In genomic region chr15:37134699-37135131, GRCh38 we compare ENCODE assay signal across 8 cellular contexts. TPM values are rescaled to one million over a fixed set of nuclear protein-coding genes. Genes with fewer than 3 reads are reported as not detected.
A peak's percentile ranks its signal among the peaks of the same experiment; 100 is the strongest.
DNase-seq lines count a peak whose midpoint lies in the region; ATAC-seq and TF ChIP-seq lines count a peak whose summit lies in the region.

No MANE protein-coding gene starts in this region.

- H3K4me3 Mint-ChIP-seq in activated CD8-positive, alpha-beta memory T cell treated with anti-CD3 and anti-CD28 coated beads, Interleukin-2, amount 10 ng/mL, durations not matched to agents 7 days and 5 days: no peak overlapping the region

- peaks cover 40% of the 10 kb centered on the region for H3K4me1 ChIP-seq in cardiac muscle cell (ENCODE audit: low read depth)
- H3K4me1 ChIP-seq in thyroid gland: no peaks in the 10 kb centered on the region

- H3K4me1 Mint-ChIP-seq in activated CD8-positive, alpha-beta memory T cell treated with anti-CD3 and anti-CD28 coated beads, Interleukin-2, amount 10 ng/mL, durations not matched to agents 7 days and 5 days: no peaks in the 10 kb centered on the region

- H3K27me3 ChIP-seq in cardiac muscle cell (no peaks in the 10 kb centered on the region), thyroid gland (no peaks in the 10 kb centered on the region)

- H3K9me3 ChIP-seq in cardiac muscle cell (ENCODE audit: low read depth): no peaks in the 10 kb centered on the region
- H3K9me3 ChIP-seq in thyroid gland: no peaks in the 10 kb centered on the region

- ATAC-seq in HG03159 (IDR thresholded peaks at IDR 0.05; ENCODE audit: unreplicated experiment): peak; percentile 68
- ATAC-seq in activated CD8-positive, alpha-beta memory T cell treated with anti-CD3 and anti-CD28 coated beads, Interleukin-2, amount 10 ng/mL, durations not matched to agents 7 days and 5 days: no peak

- H3K27ac ChIP-seq in cardiac muscle cell: no peak overlapping the region
- H3K27ac ChIP-seq in thyroid gland: no peak overlapping the region

- intact Hi-C loops in thyroid gland (cut with DNase I): no loop called here

- H3K27ac Mint-ChIP-seq in activated CD8-positive, alpha-beta memory T cell treated with anti-CD3 and anti-CD28 coated beads, Interleukin-2, amount 10 ng/mL, durations not matched to agents 7 days and 5 days: no peak overlapping the region

- CTCF ChIA-PET in activated CD8-positive, alpha-beta memory T cell treated with anti-CD3 and anti-CD28 coated beads, Interleukin-2, amount 10 ng/mL, durations not matched to agents 7 days and 5 days (lab: Charles Lee): interaction anchor here (1.0 kb wide), 1 partner anchor 9 kb away, joined by 4 read pairs; no protein-coding TSS in a partner anchor

- peak; percentile 68 for TF ChIP-seq CTCF in cardiac muscle cell (IDR thresholded peaks at IDR 0.05; ENCODE audit: low read depth, low read length)
- TF ChIP-seq CTCF in thyroid gland (IDR thresholded peaks at IDR 0.05): peak in 5 of 6 experiments; percentile 39 to 68 (median 49)

- H3K27me3 Mint-ChIP-seq in activated CD8-positive, alpha-beta memory T cell treated with anti-CD3 and anti-CD28 coated beads, Interleukin-2, amount 10 ng/mL, durations not matched to agents 7 days and 5 days: peaks cover 11% of the 10 kb centered on the region

- no peaks in the 10 kb centered on the region for H3K36me3 ChIP-seq in cardiac muscle cell
- no peaks in the 10 kb centered on the region for H3K36me3 ChIP-seq in thyroid gland

- no peak overlapping the region for H3K4me3 ChIP-seq in cardiac muscle cell
- H3K4me3 ChIP-seq in thyroid gland (replicated peaks in 1 of 3): no peak overlapping the region

- WGBS in thyroid gland, 2 donors: 51 to 57% methylated on average over 3 of the region's 3 CpGs

- no peaks in the 10 kb centered on the region for H3K9me3 Mint-ChIP-seq in activated CD8-positive, alpha-beta memory T cell treated with anti-CD3 and anti-CD28 coated beads, Interleukin-2, amount 10 ng/mL, durations not matched to agents 7 days and 5 days (ENCODE audit: low read depth)

- no peaks in the 10 kb centered on the region for H3K36me3 Mint-ChIP-seq in activated CD8-positive, alpha-beta memory T cell treated with anti-CD3 and anti-CD28 coated beads, Interleukin-2, amount 10 ng/mL, durations not matched to agents 7 days and 5 days

- TF ChIP-seq POLR2A in thyroid gland (IDR thresholded peaks at IDR 0.05): no peak

- DNase-seq in DMS53 (lab: John Stamatoyannopoulos, UW) (peak; percentile 64), SW480 (ENCODE audit: low spot score) (peak; percentile 18), cardiac muscle cell (ENCODE audit: low read depth in 1 of 2, low spot score in 1 of 2) (peak; percentile 60 to 64), thyroid gland (no peak), NOMO-1 (lab: John Stamatoyannopoulos, UW; ENCODE audit: unreplicated experiment in 2 of 2) (no peak)
- no peak for DNase-seq in activated effector memory CD4-positive, alpha-beta T cell treated with anti-CD3 and anti-CD28 coated beads, Interleukin-2, amount 50 U/mL, for 16 hours
- no peak for DNase-seq in activated CD8-positive, alpha-beta memory T cell treated with anti-CD3 and anti-CD28 coated beads, Interleukin-2, amount 10 ng/mL, durations not matched to agents 7 days and 5 days

RNA-seq across cellular contexts. Expression of gene MEIS2, which starts 34.4 kb away (rescaled TPM):
- 326 and 432 TPM in 2 replicates for total RNA-seq in cardiac muscle cell
- polyA plus RNA-seq in cardiac muscle cell: 224 and 249 TPM in 2 replicates
- 10 to 100 TPM; 14.8 to 28.4 (median 20.4) TPM for total RNA-seq in thyroid gland
- under 1 TPM in 1 of 2 experiments, not detected in 1; 0.07 TPM for total RNA-seq in activated CD8-positive, alpha-beta memory T cell treated with anti-CD3 and anti-CD28 coated beads, Interleukin-2, amount 10 ng/mL, durations not matched to agents 7 days and 5 days

Comparison
In these comparisons a context has a peak if more than half of its experiments do, and no peak if none do; other contexts are left out.
1. DNase-seq: peak in DMS53 (single experiment), SW480 (single experiment) and cardiac muscle cell (2 of 2); none in thyroid gland (0 of 2), activated effector memory CD4-positive, alpha-beta T cell treated with anti-CD3 and anti-CD28 coated beads, Interleukin-2, amount 50 U/mL, for 16 hours (single experiment), activated CD8-positive, alpha-beta memory T cell treated with anti-CD3 and anti-CD28 coated beads, Interleukin-2, amount 10 ng/mL, durations not matched to agents 7 days and 5 days (single experiment) and NOMO-1 (0 of 2).
2. RNA of gene MEIS2, which starts 34.4 kb away (total RNA-seq): 326 to 432 TPM in cardiac muscle cell and 14.8 to 28.4 TPM in thyroid gland; 0.07 TPM in activated CD8-positive, alpha-beta memory T cell treated with anti-CD3 and anti-CD28 coated beads, Interleukin-2, amount 10 ng/mL, durations not matched to agents 7 days and 5 days; every median in the first group is over 10 times any median in the second.